35 cellular contexts compared by ENCODE assay signal in genomic region chr14:94539181-94539580, GRCh38. TPM values are rescaled to one million over a fixed set of nuclear protein-coding genes. Genes with fewer than 3 reads are reported as not detected.
"Had no signal": no experiment of that assay in that cellular context is flagged by ENCODE, and none has a peak within 500 bp of the region (broad histone marks: within the 10 kb centered on the region; RNA-seq: fewer than 3 reads in every experiment).

No MANE protein-coding gene starts in this region.

- DNase-seq: cerebellar nuclear complex; dorsolateral prefrontal cortex; effector CD4-positive, alpha-beta T cell; gastrocnemius medialis; head of caudate nucleus; islet precursor cell; kidney glomerular epithelial cell; mesenchymal stem cell; midbrain; naive thymus-derived CD4-positive, alpha-beta T cell; occipital lobe; pancreas; retina; stimulated activated CD4-positive, alpha-beta T cell treated with anti-CD3 and anti-CD28 coated beads, Interleukin-12 subunit alpha, Interleukin-12 subunit beta, amount 100 ng/mL, for 4 hours; stimulated activated CD4-positive, alpha-beta T cell treated with anti-CD3 and anti-CD28 coated beads, Interleukin-1b, Interleukin-23, amount 100 ng/mL, for 48 hours; stimulated activated CD4-positive, alpha-beta T cell treated with anti-CD3 and anti-CD28 coated beads, Interleukin-4, amount 100 ng/mL, for 1 hour; stimulated activated CD8-positive, alpha-beta memory T cell treated with anti-CD3 and anti-CD28 coated beads, Interleukin-4, amount 100 ng/mL, for 48 hours; stimulated activated naive CD4-positive, alpha-beta T cell; stimulated activated naive CD8-positive, alpha-beta T cell treated with anti-CD3 and anti-CD28 coated beads, Interleukin-15, amount 100 ng/mL, for 72 hours; transverse colon; upper lobe of right lung had no signal

- H3K27me3 ChIP-seq: hepatocyte, pancreas, uterus had no signal

- ATAC-seq: esophagus mucosa; gastrocnemius medialis; naive thymus-derived CD4-positive, alpha-beta T cell; stimulated activated naive CD8-positive, alpha-beta T cell treated with anti-CD3 and anti-CD28 coated beads, Interleukin-15, amount 100 ng/mL, for 72 hours; upper lobe of right lung had no signal

- H3K36me3 Mint-ChIP-seq: naive thymus-derived CD4-positive, alpha-beta T cell had no signal

- H3K4me2 ChIP-seq: hepatocyte, smooth muscle cell had no signal

- H3K4me1 ChIP-seq: gastrocnemius medialis, transverse colon, upper lobe of right lung, uterus had no signal

- H3K9me3 Mint-ChIP-seq: nephron had no signal

- H3K4me3 ChIP-seq: dorsolateral prefrontal cortex, gastrocnemius medialis, hepatocyte, pancreas, smooth muscle cell, suprapubic skin, transverse colon, upper lobe of right lung, uterus had no signal

- H2AFZ ChIP-seq: hepatocyte had no signal

- H3K79me2 ChIP-seq: hepatocyte had no signal

- H3K36me3 ChIP-seq: gastrocnemius medialis, pancreas, suprapubic skin, transverse colon, upper lobe of right lung, uterus had no signal

- H3K27ac Mint-ChIP-seq: naive thymus-derived CD4-positive, alpha-beta T cell; nephron had no signal

- H3K4me3 Mint-ChIP-seq: naive thymus-derived CD4-positive, alpha-beta T cell; nephron; stimulated activated naive CD8-positive, alpha-beta T cell treated with anti-CD3 and anti-CD28 coated beads, Interleukin-15, amount 100 ng/mL, for 72 hours had no signal

- H3K9me3 ChIP-seq: gastrocnemius medialis, pancreas, suprapubic skin, transverse colon, upper lobe of right lung, uterus had no signal

- H3K27ac ChIP-seq: dorsolateral prefrontal cortex, epithelial cell of prostate, gastrocnemius medialis, hepatocyte, pancreas, suprapubic skin, transverse colon, upper lobe of right lung, uterus had no signal

- H3K4me1 Mint-ChIP-seq: stimulated activated naive CD8-positive, alpha-beta T cell treated with anti-CD3 and anti-CD28 coated beads, Interleukin-15, amount 100 ng/mL, for 72 hours had no signal

RNA-seq across cellular contexts. Expression of gene SERPINA4, which starts 22.1 kb away (rescaled TPM):
- total RNA-seq: dorsolateral prefrontal cortex; esophagus mucosa; glomerular endothelial cell; lung microvascular endothelial cell; naive thymus-derived CD4-positive, alpha-beta T cell; occipital lobe; posterior vena cava; pulmonary artery endothelial cell; sciatic nerve; smooth muscle cell; suprapubic skin; transverse colon; upper lobe of right lung had no signal

RNA-seq across cellular contexts. Expression of gene SERPINA12, which starts 29.9 kb away (rescaled TPM):
- total RNA-seq: dorsolateral prefrontal cortex; esophagus mucosa; gastrocnemius medialis; glomerular endothelial cell; hepatocyte; liver; lung microvascular endothelial cell; mucosa of gallbladder; naive thymus-derived CD4-positive, alpha-beta T cell; occipital lobe; pancreas; posterior vena cava; pulmonary artery endothelial cell; sciatic nerve; smooth muscle cell; transverse colon; upper lobe of right lung; uterus had no signal

RNA-seq across cellular contexts. Expression of gene SERPINA5, which starts 42.0 kb away (rescaled TPM):
- total RNA-seq: naive thymus-derived CD4-positive, alpha-beta T cell had no signal
